In the genomic region with DNA sequence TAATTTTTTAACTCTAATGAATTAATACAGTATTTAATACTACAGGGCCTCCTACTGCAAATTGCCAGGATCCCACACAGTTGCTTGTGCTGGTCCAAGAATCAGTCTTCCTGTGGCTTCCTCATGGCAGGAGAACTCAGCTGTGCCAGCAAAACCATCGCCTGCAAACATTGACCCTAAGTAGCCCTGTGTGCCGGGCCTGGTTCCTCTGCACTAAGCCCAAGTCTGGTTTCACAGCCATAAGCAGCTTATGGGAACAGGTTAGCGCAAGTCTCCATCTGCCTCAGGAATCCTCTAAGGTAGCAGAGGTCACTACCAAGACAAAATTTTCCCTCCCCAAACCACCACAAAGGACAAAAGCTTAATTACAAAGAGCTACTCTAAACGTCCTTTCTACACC, we compare ENCODE assay signal across 24 cellular contexts.
"Had no signal": no experiment of that assay in that cellular context is flagged by ENCODE, and none has a peak within 500 bp of the region (broad histone marks: within the 10 kb centered on the region; RNA-seq: fewer than 3 reads in every experiment).

No MANE protein-coding gene starts in this region.

- H3K4me3 Mint-ChIP-seq: mesothelial cell of epicardium; naive B cell; natural killer cell; nephron progenitor cell; stimulated activated naive B cell treated with anti-CD40 and anti-IgM and Interleukin-4, amounts not matched to agents 10 μg/mL and 1 μg/mL and 100 μg/mL, for 72 hours; stimulated activated naive CD8-positive, alpha-beta T cell treated with anti-CD3 and anti-CD28 coated beads, Interleukin-15, Interleukin-2, amounts not matched to agents 100 ng/mL and 50 ng/mL, for 24 hours had no signal

- H3K4me3 ChIP-seq: left ventricle myocardium inferior, lung, ovary, skin epidermis, suprapubic skin, thoracic aorta, tibial artery, upper lobe of right lung had no signal

- H3K9me3 Mint-ChIP-seq: nephron progenitor cell; stimulated activated naive CD8-positive, alpha-beta T cell treated with anti-CD3 and anti-CD28 coated beads, Interleukin-15, Interleukin-2, amounts not matched to agents 100 ng/mL and 50 ng/mL, for 24 hours had no signal

- H3K27me3 ChIP-seq: ovary, suprapubic skin, tibial artery, upper lobe of right lung had no signal

- H3K4me1 ChIP-seq: left ventricle myocardium inferior, suprapubic skin, tibial artery, upper lobe of right lung had no signal

- H3K36me3 ChIP-seq: left ventricle myocardium inferior, ovary, suprapubic skin, thoracic aorta, tibial artery, upper lobe of right lung had no signal

- H3K36me3 Mint-ChIP-seq: mesothelial cell of epicardium; naive B cell; natural killer cell; stimulated activated naive B cell treated with anti-CD40 and anti-IgM and Interleukin-4, amounts not matched to agents 10 μg/mL and 1 μg/mL and 100 μg/mL, for 72 hours had no signal

- H3K9me3 ChIP-seq: left ventricle myocardium inferior, ovary, suprapubic skin, thoracic aorta, tibial artery, upper lobe of right lung had no signal

- DNase-seq: islet precursor cell; left ventricle myocardium inferior; mesendoderm; naive B cell; natural killer cell; nephron progenitor cell; ovary; right cardiac atrium; stimulated activated CD4-positive, alpha-beta T cell treated with anti-CD3 and anti-CD28 coated beads, Interleukin-12 subunit alpha, Interleukin-12 subunit beta, amount 100 ng/mL, for 4 hours; stimulated activated CD4-positive, alpha-beta T cell treated with anti-CD3 and anti-CD28 coated beads, Interleukin-15, amount 100 ng/mL, for 24 hours; stimulated activated CD4-positive, alpha-beta T cell treated with anti-CD3 and anti-CD28 coated beads, Interleukin-2, amount 100 ng/mL, for 24 hours; stimulated activated CD4-positive, alpha-beta T cell treated with anti-CD3 and anti-CD28 coated beads, Interleukin-4, amount 100 ng/mL, for 1 hour; stimulated activated naive B cell treated with anti-CD40 and anti-IgM and Interleukin-4, amounts not matched to agents 10 μg/mL and 1 μg/mL and 100 μg/mL, for 72 hours; tibial artery; trophoblast cell; upper lobe of right lung had no signal

- H3K27ac Mint-ChIP-seq: mesothelial cell of epicardium; natural killer cell; nephron progenitor cell; progenitor cell of endocrine pancreas; stimulated activated naive B cell treated with anti-CD40 and anti-IgM and Interleukin-4, amounts not matched to agents 10 μg/mL and 1 μg/mL and 100 μg/mL, for 72 hours; stimulated activated naive CD8-positive, alpha-beta T cell treated with anti-CD3 and anti-CD28 coated beads, Interleukin-15, Interleukin-2, amounts not matched to agents 100 ng/mL and 50 ng/mL, for 24 hours had no signal

- H3K4me1 Mint-ChIP-seq: natural killer cell; nephron progenitor cell; stimulated activated naive B cell treated with anti-CD40 and anti-IgM and Interleukin-4, amounts not matched to agents 10 μg/mL and 1 μg/mL and 100 μg/mL, for 72 hours had no signal

- ATAC-seq: natural killer cell; right cardiac atrium; sciatic nerve; stimulated activated naive B cell treated with anti-CD40 and anti-IgM and Interleukin-4, amounts not matched to agents 10 μg/mL and 1 μg/mL and 100 μg/mL, for 72 hours; upper lobe of right lung had no signal

- H3K27me3 Mint-ChIP-seq: progenitor cell of endocrine pancreas; stimulated activated naive B cell treated with anti-CD40 and anti-IgM and Interleukin-4, amounts not matched to agents 10 μg/mL and 1 μg/mL and 100 μg/mL, for 72 hours; stimulated activated naive CD8-positive, alpha-beta T cell treated with anti-CD3 and anti-CD28 coated beads, Interleukin-15, Interleukin-2, amounts not matched to agents 100 ng/mL and 50 ng/mL, for 24 hours had no signal
